19 cellular contexts compared by ENCODE assay signal in the genomic region with DNA sequence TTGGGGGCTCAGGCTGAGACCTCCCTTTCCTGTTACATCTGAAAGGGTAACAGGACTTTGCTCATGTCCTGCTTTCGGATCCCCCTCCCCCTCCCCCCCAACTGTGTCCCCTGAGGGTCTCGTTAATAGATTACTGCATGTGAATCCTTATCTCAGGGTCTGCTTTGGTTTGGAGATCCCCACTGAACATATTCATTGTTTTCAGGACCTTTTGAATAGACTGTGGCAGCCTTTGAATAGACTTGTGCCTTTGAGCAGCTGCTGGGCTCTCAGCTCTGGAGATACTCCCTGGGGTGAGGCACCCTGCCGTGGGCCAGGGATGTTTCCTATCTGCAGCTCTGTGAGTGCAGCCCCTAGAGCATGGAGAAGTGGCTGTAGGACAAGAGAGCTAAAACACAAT. TPM values are rescaled to one million over a fixed set of nuclear protein-coding genes. Genes with fewer than 3 reads are reported as not detected.
DNase-seq lines count a peak whose midpoint lies in the region; ATAC-seq and TF ChIP-seq lines count a peak whose summit lies in the region.
"Had no signal": no experiment of that assay in that cellular context is flagged by ENCODE, and none has a peak within 500 bp of the region (broad histone marks: within the 10 kb centered on the region; RNA-seq: fewer than 3 reads in every experiment).

No MANE protein-coding gene starts in this region.

- no peaks in the 10 kb centered on the region for H3K27me3 ChIP-seq in HUES64 (ENCODE audit: insufficient read depth, low read length)
- H3K27me3 ChIP-seq: Peyer's patch had no signal

- H3K4me3 ChIP-seq in HUES64 (ENCODE audit: low read length) (peak overlapping the region; percentile 16; the same call in 1 of the 2 replicates), coronary artery (no peak overlapping the region)
- H3K4me3 ChIP-seq: Peyer's patch had no signal

- ATAC-seq in GM21576 (IDR thresholded peaks at IDR 0.05; ENCODE audit: unreplicated experiment) (no peak), GM21447 (IDR thresholded peaks at IDR 0.05; ENCODE audit: unreplicated experiment) (no peak)

- TF ChIP-seq CTCF in coronary artery (IDR thresholded peaks at IDR 0.05): no peak

- no peaks in the 10 kb centered on the region for H3K36me3 ChIP-seq in HUES64 (ENCODE audit: insufficient read depth, low read length)
- H3K36me3 ChIP-seq: Peyer's patch had no signal

- no peaks in the 10 kb centered on the region for H3K9me3 ChIP-seq in HUES64 (ENCODE audit: insufficient read depth, low read depth, low read length)
- H3K9me3 ChIP-seq: Peyer's patch had no signal

- 12% methylated on average over 3 of the region's 3 CpGs for WGBS in HUES64

- DNase-seq in COR-L47 (lab: John Stamatoyannopoulos, UW) (peak; percentile 56), NCI-H510A treated with DMSO at 0.1 percent for 48 hours (lab: John Stamatoyannopoulos, UW) (peak; percentile 68), iPS-NIHi11 (ENCODE audit: low spot score) (peak; percentile 49), coronary artery (ENCODE audit: low spot score) (no peak), AG08396 (ENCODE audit: low spot score) (no peak)
- DNase-seq: activated gamma-delta T cell; anterior cingulate cortex; EL; Kasumi-1; kidney; NCI-H446 treated with DMSO at 0.1 percent for 48 hours; nucleus accumbens; Peyer's patch; stimulated activated CD4-positive, alpha-beta T cell treated with anti-CD3 and anti-CD28 coated beads, Interleukin-4, amount 100 ng/mL, for 24 hours; trophoblast cell had no signal

- H3K4me1 ChIP-seq in HUES64 (ENCODE audit: insufficient read depth, low read length): peaks cover 14% of the 10 kb centered on the region
- H3K4me1 ChIP-seq: Peyer's patch had no signal

- H3K27ac ChIP-seq in HUES64 (ENCODE audit: low read depth, low read length): peak overlapping the region; percentile 62; the same call in 1 of the 2 replicates
- H3K27ac ChIP-seq in coronary artery: no peak overlapping the region
- H3K27ac ChIP-seq: epithelial cell of prostate, Peyer's patch had no signal

- H3K9ac ChIP-seq in HUES64 (ENCODE audit: low read depth, low read length): no peak overlapping the region

RNA-seq across cellular contexts. Expression of gene ARHGAP22, which starts 10.1 kb away (rescaled TPM):
- 4.5 TPM for polyA plus RNA-seq in HUES64 (2013, experiment 1 of 2)
- 4.1 TPM for polyA plus RNA-seq in HUES64 (2013, experiment 2 of 2)

Comparison
In these comparisons a context has a peak if more than half of its experiments do, and no peak if none do; other contexts are left out.
1. DNase-seq: peak in COR-L47 (single experiment), NCI-H510A treated with DMSO at 0.1 percent for 48 hours (single experiment) and iPS-NIHi11 (single experiment); none in coronary artery (single experiment) and AG08396 (single experiment).